In the genomic region with DNA sequence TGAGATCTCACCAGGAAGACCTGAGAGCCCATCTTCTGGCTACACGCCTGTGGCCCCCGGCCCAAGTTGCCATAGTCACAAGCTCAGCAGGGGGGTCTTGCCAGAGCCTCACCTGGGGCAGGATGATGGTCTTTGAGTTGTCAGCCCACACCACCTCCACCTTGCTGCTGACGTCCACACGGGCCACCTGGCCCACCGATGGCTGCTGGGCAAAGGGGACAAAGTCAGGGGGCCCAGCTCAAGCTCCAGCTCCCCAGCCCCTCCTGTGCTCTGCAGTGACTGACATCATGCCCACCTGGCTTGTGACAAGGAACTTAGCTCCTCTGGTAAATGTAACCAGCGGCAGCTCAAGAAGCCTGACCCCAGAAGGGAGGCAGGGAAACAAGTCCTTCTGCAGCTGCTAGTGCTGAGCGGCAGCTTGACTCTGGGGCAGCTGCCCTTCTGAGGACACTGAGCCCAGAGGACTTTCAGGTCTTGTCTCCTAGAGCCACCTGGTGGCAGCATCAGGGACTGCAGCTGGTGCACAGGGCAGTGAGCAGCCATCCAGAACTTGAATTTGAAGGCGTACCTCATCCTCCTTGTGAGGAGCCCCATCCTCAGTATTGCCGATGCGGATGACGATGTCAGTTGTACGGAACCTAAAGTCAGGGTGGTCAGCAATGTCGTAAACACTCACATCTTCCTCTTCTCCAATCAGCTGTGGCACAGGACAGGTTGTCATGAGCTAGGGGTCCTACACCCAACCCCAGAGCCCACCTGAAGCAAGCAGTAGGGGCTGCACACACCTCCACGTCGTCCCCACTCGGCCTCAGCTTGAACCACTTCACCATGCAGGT, we compare ENCODE assay signal across 8 cellular contexts. TPM values are rescaled to one million over a fixed set of nuclear protein-coding genes. Genes with fewer than 3 reads are reported as not detected.
DNase-seq lines count a peak whose midpoint lies in the region; ATAC-seq and TF ChIP-seq lines count a peak whose summit lies in the region.

No MANE protein-coding gene starts in this region.

- H3K27me3 ChIP-seq in GM23338 (ENCODE audit: insufficient read depth) (no peaks in the 10 kb centered on the region), left lung (no peaks in the 10 kb centered on the region)

- H3K9me3 Mint-ChIP-seq in GM23338 = no peaks in the 10 kb centered on the region

- H3K27ac Mint-ChIP-seq in GM23338 = no peak overlapping the region

- H3K36me3 Mint-ChIP-seq in GM23338 (ENCODE audit: low read depth) = peaks cover 90% of the 10 kb centered on the region

- H3K4me2 ChIP-seq in GM23338 = no peak overlapping the region

- ATAC-seq in GM23338 (peak; percentile 96), left lung (peak; percentile 93), HG02623 (IDR thresholded peaks at IDR 0.05; ENCODE audit: unreplicated experiment) (no peak)

- DNase-seq in AG08396 (ENCODE audit: low spot score) (peak; percentile 92), GM23338 (ENCODE audit: low spot score) (peak; percentile 94), NCI-H446 treated with DMSO at 0.1 percent for 48 hours (lab: John Stamatoyannopoulos, UW) (peak; percentile 32), cerebellar cortex (ENCODE audit: low spot score) (peak; percentile 88), left lung (peak; percentile 87 to 96)
- DNase-seq in activated CD4-positive, alpha-beta T cell treated with anti-CD3 and anti-CD28 coated beads for 1 hour = peak; percentile 78
- DNase-seq in stimulated activated CD4-positive, alpha-beta T cell treated with anti-CD3 and anti-CD28 coated beads, Interleukin-4, amount 100 ng/mL, for 4 hours = peak; percentile 78 to 83

- no peaks in the 10 kb centered on the region; the same call in 2 of the 3 replicates for H3K4me1 Mint-ChIP-seq in GM23338

- no peaks in the 10 kb centered on the region for H3K9me2 ChIP-seq in GM23338 (ENCODE audit: insufficient read depth)

- no peaks in the 10 kb centered on the region for H3K79me2 ChIP-seq in GM23338 (replicated peaks; ENCODE audit: insufficient read depth)

- H4K20me1 ChIP-seq in GM23338 (replicated peaks; ENCODE audit: insufficient read depth) = 0 out of 2 replicates have a peak, but pooled peaks cover 4% of the 10 kb centered on the region

- peaks cover 16% of the 10 kb centered on the region; the same call in 1 of the 2 replicates for H3F3A ChIP-seq in GM23338 (replicated peaks; ENCODE audit: low read depth)

- TF ChIP-seq CTCF in GM23338 (conservative IDR thresholded peaks at IDR 0.05; ENCODE audit: low read depth in 2 of 2) (peak; percentile 92 to 94), left lung (IDR thresholded peaks at IDR 0.05) (peak; percentile 99 to 100)

- H3K4me3 Mint-ChIP-seq in GM23338 = no peak overlapping the region; the same call in 2 of the 3 replicates

- H2AFZ ChIP-seq in GM23338 = no peak overlapping the region

- peaks cover 9% of the 10 kb centered on the region for H3K27me3 Mint-ChIP-seq in GM23338 (ENCODE audit: insufficient read depth, low read depth, poor library complexity)

- 0 out of 2 replicates have a peak overlapping the region, but pooled peaks have one; percentile 63 for H3K27ac ChIP-seq in GM23338 (ENCODE audit: low read depth)
- no peak overlapping the region for H3K27ac ChIP-seq in left lung

- intact Hi-C loops in left lung (cut with DNase I) = loop anchor here in 1 of 2 donors (2.0 kb wide), 1 partner anchor 93 kb away; no protein-coding TSS in a partner anchor

- H3K9me3 ChIP-seq in left lung = no peaks in the 10 kb centered on the region

- no peak overlapping the region for H3K4me3 ChIP-seq in GM23338
- no peak overlapping the region for H3K4me3 ChIP-seq in left lung

- H3K36me3 ChIP-seq in GM23338 (ENCODE audit: insufficient read depth) (peaks cover 43% of the 10 kb centered on the region), left lung (peaks cover 0 to 95% of the 10 kb centered on the region in 2 donors)

- H3K4me1 ChIP-seq in GM23338 (ENCODE audit: insufficient read depth) (no peaks in the 10 kb centered on the region), left lung (peaks cover 0 to 7% of the 10 kb centered on the region in 2 donors)

TF ChIP-seq in GM23338, 12 proteins besides CTCF, POLR2A, EP300 and RAD21 (continues in another document):
- TF ChIP-seq POLR2AphosphoS5 (IDR thresholded peaks at IDR 0.05; ENCODE audit: low read depth) = no peak
- no peak for TF ChIP-seq ZNF331 (CRISPR knock-in tag; IDR thresholded peaks at IDR 0.05; ENCODE audit: low read depth)
- TF ChIP-seq STAT1 (IDR thresholded peaks at IDR 0.05; ENCODE audit: unreplicated experiment) = no peak
- no peak for TF ChIP-seq JUNB (IDR thresholded peaks at IDR 0.05; ENCODE audit: unreplicated experiment)
- TF ChIP-seq, protein P1, sequence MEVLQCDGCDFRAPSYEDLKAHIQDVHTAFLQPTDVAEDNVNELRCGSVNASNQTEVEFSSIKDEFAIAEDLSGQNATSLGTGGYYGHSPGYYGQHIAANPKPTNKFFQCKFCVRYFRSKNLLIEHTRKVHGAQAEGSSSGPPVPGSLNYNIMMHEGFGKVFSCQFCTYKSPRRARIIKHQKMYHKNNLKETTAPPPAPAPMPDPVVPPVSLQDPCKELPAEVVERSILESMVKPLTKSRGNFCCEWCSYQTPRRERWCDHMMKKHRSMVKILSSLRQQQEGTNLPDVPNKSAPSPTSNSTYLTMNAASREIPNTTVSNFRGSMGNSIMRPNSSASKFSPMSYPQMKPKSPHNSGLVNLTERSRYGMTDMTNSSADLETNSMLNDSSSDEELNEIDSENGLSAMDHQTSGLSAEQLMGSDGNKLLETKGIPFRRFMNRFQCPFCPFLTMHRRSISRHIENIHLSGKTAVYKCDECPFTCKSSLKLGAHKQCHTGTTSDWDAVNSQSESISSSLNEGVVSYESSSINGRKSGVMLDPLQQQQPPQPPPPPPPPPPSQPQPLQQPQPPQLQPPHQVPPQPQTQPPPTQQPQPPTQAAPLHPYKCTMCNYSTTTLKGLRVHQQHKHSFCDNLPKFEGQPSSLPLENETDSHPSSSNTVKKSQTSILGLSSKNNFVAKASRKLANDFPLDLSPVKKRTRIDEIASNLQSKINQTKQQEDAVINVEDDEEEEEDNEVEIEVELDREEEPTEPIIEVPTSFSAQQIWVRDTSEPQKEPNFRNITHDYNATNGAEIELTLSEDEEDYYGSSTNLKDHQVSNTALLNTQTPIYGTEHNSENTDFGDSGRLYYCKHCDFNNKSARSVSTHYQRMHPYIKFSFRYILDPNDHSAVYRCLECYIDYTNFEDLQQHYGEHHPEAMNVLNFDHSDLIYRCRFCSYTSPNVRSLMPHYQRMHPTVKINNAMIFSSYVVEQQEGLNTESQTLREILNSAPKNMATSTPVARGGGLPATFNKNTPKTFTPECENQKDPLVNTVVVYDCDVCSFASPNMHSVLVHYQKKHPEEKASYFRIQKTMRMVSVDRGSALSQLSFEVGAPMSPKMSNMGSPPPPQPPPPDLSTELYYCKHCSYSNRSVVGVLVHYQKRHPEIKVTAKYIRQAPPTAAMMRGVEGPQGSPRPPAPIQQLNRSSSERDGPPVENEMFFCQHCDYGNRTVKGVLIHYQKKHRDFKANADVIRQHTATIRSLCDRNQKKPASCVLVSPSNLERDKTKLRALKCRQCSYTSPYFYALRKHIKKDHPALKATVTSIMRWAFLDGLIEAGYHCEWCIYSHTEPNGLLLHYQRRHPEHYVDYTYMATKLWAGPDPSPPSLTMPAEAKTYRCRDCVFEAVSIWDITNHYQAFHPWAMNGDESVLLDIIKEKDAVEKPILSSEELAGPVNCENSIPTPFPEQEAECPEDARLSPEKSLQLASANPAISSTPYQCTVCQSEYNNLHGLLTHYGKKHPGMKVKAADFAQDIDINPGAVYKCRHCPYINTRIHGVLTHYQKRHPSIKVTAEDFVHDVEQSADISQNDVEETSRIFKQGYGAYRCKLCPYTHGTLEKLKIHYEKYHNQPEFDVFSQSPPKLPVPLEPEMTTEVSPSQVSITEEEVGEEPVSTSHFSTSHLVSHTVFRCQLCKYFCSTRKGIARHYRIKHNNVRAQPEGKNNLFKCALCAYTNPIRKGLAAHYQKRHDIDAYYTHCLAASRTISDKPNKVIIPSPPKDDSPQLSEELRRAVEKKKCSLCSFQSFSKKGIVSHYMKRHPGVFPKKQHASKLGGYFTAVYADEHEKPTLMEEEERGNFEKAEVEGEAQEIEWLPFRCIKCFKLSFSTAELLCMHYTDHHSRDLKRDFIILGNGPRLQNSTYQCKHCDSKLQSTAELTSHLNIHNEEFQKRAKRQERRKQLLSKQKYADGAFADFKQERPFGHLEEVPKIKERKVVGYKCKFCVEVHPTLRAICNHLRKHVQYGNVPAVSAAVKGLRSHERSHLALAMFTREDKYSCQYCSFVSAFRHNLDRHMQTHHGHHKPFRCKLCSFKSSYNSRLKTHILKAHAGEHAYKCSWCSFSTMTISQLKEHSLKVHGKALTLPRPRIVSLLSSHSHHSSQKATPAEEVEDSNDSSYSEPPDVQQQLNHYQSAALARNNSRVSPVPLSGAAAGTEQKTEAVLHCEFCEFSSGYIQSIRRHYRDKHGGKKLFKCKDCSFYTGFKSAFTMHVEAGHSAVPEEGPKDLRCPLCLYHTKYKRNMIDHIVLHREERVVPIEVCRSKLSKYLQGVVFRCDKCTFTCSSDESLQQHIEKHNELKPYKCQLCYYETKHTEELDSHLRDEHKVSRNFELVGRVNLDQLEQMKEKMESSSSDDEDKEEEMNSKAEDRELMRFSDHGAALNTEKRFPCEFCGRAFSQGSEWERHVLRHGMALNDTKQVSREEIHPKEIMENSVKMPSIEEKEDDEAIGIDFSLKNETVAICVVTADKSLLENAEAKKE (CRISPR knock-in tag; IDR thresholded peaks at IDR 0.05) = no peak
- no peak for TF ChIP-seq EZH2phosphoT487 (IDR thresholded peaks at IDR 0.05; ENCODE audit: unreplicated experiment)
- TF ChIP-seq EZH2 (IDR thresholded peaks at IDR 0.05; ENCODE audit: low read depth, unreplicated experiment) = no peak
- TF ChIP-seq, protein P2, sequence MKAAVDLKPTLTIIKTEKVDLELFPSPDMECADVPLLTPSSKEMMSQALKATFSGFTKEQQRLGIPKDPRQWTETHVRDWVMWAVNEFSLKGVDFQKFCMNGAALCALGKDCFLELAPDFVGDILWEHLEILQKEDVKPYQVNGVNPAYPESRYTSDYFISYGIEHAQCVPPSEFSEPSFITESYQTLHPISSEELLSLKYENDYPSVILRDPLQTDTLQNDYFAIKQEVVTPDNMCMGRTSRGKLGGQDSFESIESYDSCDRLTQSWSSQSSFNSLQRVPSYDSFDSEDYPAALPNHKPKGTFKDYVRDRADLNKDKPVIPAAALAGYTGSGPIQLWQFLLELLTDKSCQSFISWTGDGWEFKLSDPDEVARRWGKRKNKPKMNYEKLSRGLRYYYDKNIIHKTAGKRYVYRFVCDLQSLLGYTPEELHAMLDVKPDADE (IDR thresholded peaks at IDR 0.05) = no peak

RNA-seq across cellular contexts. Expression of a gene that starts 13.5 kb away (rescaled TPM):
- total RNA-seq in GM23338 (2014; rRNA removed; shearing (Covaris generic)) = 3.2 and 7.4 TPM in 2 replicates
- 0.63 and 1.3 TPM in 2 replicates for polyA plus RNA-seq in GM23338 (2016; fragmentation: Nextera tagmentation; extraction: Ambion mirVana)
- 10 to 100 TPM in 1 of 2 donors, 1 to 10 TPM in 1; 6.3 to 35.1 TPM for total RNA-seq in left lung

RNA-seq across cellular contexts. Expression of a gene that starts 44.2 kb away (rescaled TPM):
- total RNA-seq in GM23338 (2014; rRNA removed; shearing (Covaris generic)) = 47.9 and 58.8 TPM in 2 replicates
- polyA plus RNA-seq in GM23338 (2016; fragmentation: Nextera tagmentation; extraction: Ambion mirVana) = 31.5 and 39.5 TPM in 2 replicates
- 10 to 100 TPM; 51.2 to 52.8 TPM for total RNA-seq in left lung

RNA-seq across cellular contexts. Expression of a gene that starts 55.0 kb away (rescaled TPM):
- total RNA-seq in GM23338 (2014; rRNA removed; shearing (Covaris generic)) = 73.7 and 79.4 TPM in 2 replicates
- 30.4 and 30.9 TPM in 2 replicates for polyA plus RNA-seq in GM23338 (2016; fragmentation: Nextera tagmentation; extraction: Ambion mirVana)
- 10 to 100 TPM; 20.1 to 23.2 TPM for total RNA-seq in left lung

Comparison
In these comparisons a context has a peak if more than half of its experiments do, and no peak if none do; other contexts are left out.
1. DNase-seq: peak in every context shown above with its lines; median percentile 94 in GM23338; 92 in AG08396; 92 in left lung; 88 in cerebellar cortex; 80 in stimulated activated CD4-positive, alpha-beta T cell treated with anti-CD3 and anti-CD28 coated beads, Interleukin-4, amount 100 ng/mL, for 4 hours; 78 in activated CD4-positive, alpha-beta T cell treated with anti-CD3 and anti-CD28 coated beads for 1 hour; 32 in NCI-H446 treated with DMSO at 0.1 percent for 48 hours.